1 cellular context compared by ENCODE assay signal in genomic region chr20:35710884-35711587, GRCh38.
TF ChIP-seq lines count a peak whose summit lies in the region.

No MANE protein-coding gene starts in this region.

TF ChIP-seq in HCT116, 20 proteins besides CTCF, POLR2A, EP300 and RAD21:
- TF ChIP-seq FOSL1 (IDR thresholded peaks at IDR 0.05; ENCODE audit: low read depth) (no peak), ZNF274 (IDR thresholded peaks at IDR 0.05; ENCODE audit: low read depth, low read length) (no peak), CBX3 (IDR thresholded peaks at IDR 0.05; ENCODE audit: low read depth) (no peak)
